ENCODE assay signal across 8 cellular contexts in genomic region chr13:30892966-30893365, GRCh38. TPM values are rescaled to one million over a fixed set of nuclear protein-coding genes. Genes with fewer than 3 reads are reported as not detected.
A peak's percentile ranks its signal among the peaks of the same experiment; 100 is the strongest.
DNase-seq lines count a peak whose midpoint lies in the region; ATAC-seq and TF ChIP-seq lines count a peak whose summit lies in the region.

No MANE protein-coding gene starts in this region.

- DNase-seq in activated CD4-positive, alpha-beta T cell treated with anti-CD3 and anti-CD28 coated beads for 36 hours: peak; percentile 59
- DNase-seq in activated CD4-positive, alpha-beta T cell treated with anti-CD3 and anti-CD28 coated beads for 4 hours: no peak
- DNase-seq in OCI-M1 (lab: John Stamatoyannopoulos, UW): peak; percentile 2
- peak; percentile 69 for DNase-seq in fibroblast of pulmonary artery (ENCODE audit: low read depth)
- DNase-seq in stimulated activated CD4-positive, alpha-beta T cell treated with anti-CD3 and anti-CD28 coated beads, Interleukin-4, amount 100 ng/mL, for 1 hour: peak; percentile 16
- DNase-seq in left lobe of liver (ENCODE audit: low spot score): no peak
- DNase-seq in NCI-H2171 (lab: John Stamatoyannopoulos, UW): no peak

- CTCF ChIA-PET in activated CD4-positive, alpha-beta T cell treated with anti-CD3 and anti-CD28 coated beads for 36 hours (lab: Charles Lee): interaction anchor here (1.0 to 2.2 kb wide), 5 partner anchors 8 to 30 kb away, joined by 3 to 7 read pairs (median 4); no protein-coding TSS in a partner anchor

- H3K4me1 Mint-ChIP-seq in activated CD4-positive, alpha-beta T cell treated with anti-CD3 and anti-CD28 coated beads for 36 hours: no peaks in the 10 kb centered on the region

- H3K27ac Mint-ChIP-seq in activated CD4-positive, alpha-beta T cell treated with anti-CD3 and anti-CD28 coated beads for 36 hours: no peak overlapping the region

- ATAC-seq in activated CD4-positive, alpha-beta T cell treated with anti-CD3 and anti-CD28 coated beads for 36 hours: no peak
- no peak for ATAC-seq in left lobe of liver
- ATAC-seq in HG03457 (IDR thresholded peaks at IDR 0.05; ENCODE audit: unreplicated experiment): no peak

- H3K4me3 Mint-ChIP-seq in activated CD4-positive, alpha-beta T cell treated with anti-CD3 and anti-CD28 coated beads for 36 hours: no peak overlapping the region

- peaks cover 20% of the 10 kb centered on the region for H3K27me3 Mint-ChIP-seq in activated CD4-positive, alpha-beta T cell treated with anti-CD3 and anti-CD28 coated beads for 36 hours

- H3K36me3 Mint-ChIP-seq in activated CD4-positive, alpha-beta T cell treated with anti-CD3 and anti-CD28 coated beads for 36 hours (ENCODE audit: low read depth): no peaks in the 10 kb centered on the region

- H3K9me3 Mint-ChIP-seq in activated CD4-positive, alpha-beta T cell treated with anti-CD3 and anti-CD28 coated beads for 36 hours (ENCODE audit: low read depth): peaks cover 2% of the 10 kb centered on the region

- H3K4me3 ChIP-seq in fibroblast of pulmonary artery (replicated peaks; ENCODE audit: low read depth, low read length): no peak overlapping the region

- peak; percentile 72 for TF ChIP-seq CTCF in fibroblast of pulmonary artery (IDR thresholded peaks at IDR 0.05; ENCODE audit: low read length, missing control alignments)

- intact Hi-C loops in activated CD4-positive, alpha-beta T cell treated with anti-CD3 and anti-CD28 coated beads for 36 hours (cut with DNase I, micrococcal nuclease): no loop called here

- POLR2A ChIA-PET in activated CD4-positive, alpha-beta T cell treated with anti-CD3 and anti-CD28 coated beads for 36 hours (lab: Charles Lee): no interaction called here

RNA-seq across cellular contexts. Expression of gene MEDAG, which starts 13.1 kb away (rescaled TPM):
- total RNA-seq in activated CD4-positive, alpha-beta T cell treated with anti-CD3 and anti-CD28 coated beads for 36 hours: not detected
- total RNA-seq in left lobe of liver: 0.18 TPM

RNA-seq across cellular contexts. Expression of gene TEX26, which starts 39.5 kb away (rescaled TPM):
- total RNA-seq in activated CD4-positive, alpha-beta T cell treated with anti-CD3 and anti-CD28 coated beads for 36 hours: not detected
- not detected for total RNA-seq in left lobe of liver

Comparison
In these comparisons a context has a peak if more than half of its experiments do, and no peak if none do; other contexts are left out.
1. DNase-seq: peak in activated CD4-positive, alpha-beta T cell treated with anti-CD3 and anti-CD28 coated beads for 36 hours (single experiment), OCI-M1 (single experiment), fibroblast of pulmonary artery (single experiment) and stimulated activated CD4-positive, alpha-beta T cell treated with anti-CD3 and anti-CD28 coated beads, Interleukin-4, amount 100 ng/mL, for 1 hour (single experiment); none in activated CD4-positive, alpha-beta T cell treated with anti-CD3 and anti-CD28 coated beads for 4 hours (0 of 2), left lobe of liver (single experiment) and NCI-H2171 (single experiment).